In genomic region chr14:76761198-76761848, GRCh38 we compare ENCODE assay signal across 8 cellular contexts. TPM values are rescaled to one million over a fixed set of nuclear protein-coding genes. Genes with fewer than 3 reads are reported as not detected.
DNase-seq lines count a peak whose midpoint lies in the region; ATAC-seq, FAIRE-seq and TF ChIP-seq lines count a peak whose summit lies in the region.

Gene VASH1, plus strand, starts transcription at chr14:76761468. Its CDS starts 1,354 bp downstream, at chr14:76762822.

- no peak for TF ChIP-seq CTCF in SU-DHL-6 (IDR thresholded peaks at IDR 0.05; ENCODE audit: insufficient read depth, low read length, poor library complexity, severe bottlenecking)
- TF ChIP-seq CTCF in left ventricle myocardium inferior (IDR thresholded peaks at IDR 0.05; ENCODE audit: borderline replicate concordance): no peak

- peak within 1 kb of the TSS; percentile 20 for H2AFZ ChIP-seq in SU-DHL-6 (ENCODE audit: low read depth, low read length, severe bottlenecking)

- H3K4me3 ChIP-seq in HUES6 (ENCODE audit: low read depth, low read length) (peak within 1 kb of the TSS; percentile 69), SU-DHL-6 (ENCODE audit: insufficient read depth, low read length, poor library complexity, severe bottlenecking) (peak within 1 kb of the TSS; percentile 55), left ventricle myocardium inferior (peak within 1 kb of the TSS; percentile 93)

- no peaks in the 10 kb centered on the region for H3K79me2 ChIP-seq in SU-DHL-6 (ENCODE audit: insufficient read depth, low read length)

- H3K27ac ChIP-seq in HUES6 (ENCODE audit: low read depth, low read length): no peak within 1 kb of the TSS
- H3K27ac ChIP-seq in SU-DHL-6 (ENCODE audit: low read depth, low read length): no peak within 1 kb of the TSS
- H3K27ac ChIP-seq in left ventricle myocardium inferior (replicated peaks): peak within 1 kb of the TSS; percentile 93

- H3K9ac ChIP-seq in HUES6 (ENCODE audit: low read length) (peak within 1 kb of the TSS; percentile 75), SU-DHL-6 (ENCODE audit: low read length) (peak within 1 kb of the TSS; percentile 48)

- peak; percentile 81 for ATAC-seq in GM21367 (IDR thresholded peaks at IDR 0.05; ENCODE audit: unreplicated experiment)

- H3K4me1 ChIP-seq in HUES6 (ENCODE audit: control insufficient read depth, insufficient read depth, low read length) (peaks cover 6% of the 10 kb centered on the region; the same call in 1 of the 2 replicates), left ventricle myocardium inferior (peaks cover 58% of the 10 kb centered on the region)

- H3K27me3 ChIP-seq in HUES6 (ENCODE audit: control insufficient read depth, insufficient read depth, low read length) (peaks cover 70% of the 10 kb centered on the region), SU-DHL-6 (ENCODE audit: low read length) (no peaks in the 10 kb centered on the region), left ventricle myocardium inferior (ENCODE audit: low read depth) (peaks cover 6% of the 10 kb centered on the region)

- H4K20me1 ChIP-seq in SU-DHL-6 (ENCODE audit: low read depth, low read length): no peaks in the 10 kb centered on the region

- H3F3A ChIP-seq in SU-DHL-6 (ENCODE audit: insufficient read depth): no peaks in the 10 kb centered on the region

- intact Hi-C loops in left ventricle myocardium inferior (cut with micrococcal nuclease) (no loop called here), posterior cingulate gyrus (cut with DNase I) (loop anchor here (2.0 kb wide), 1 partner anchor 51 kb away; no protein-coding TSS in a partner anchor)

- H3K9me2 ChIP-seq in SU-DHL-6 (replicated peaks; ENCODE audit: insufficient read depth, low read length): no peaks in the 10 kb centered on the region

- peak; percentile 92 for DNase-seq in D341Med (ENCODE audit: low spot score)
- peak in 51 of 58 donors; percentile 33 to 82 (median 66) for DNase-seq in anterior cingulate cortex (lab: John Stamatoyannopoulos, UW)
- peak; percentile 82 for DNase-seq in left ventricle myocardium inferior
- DNase-seq in posterior cingulate gyrus: peak; percentile 66 to 97 (median 78)
- peak; percentile 92 for DNase-seq in urothelium cell line (ENCODE audit: low spot score)

- peak; percentile 96 for FAIRE-seq in urothelium cell line (lab: Jason Lieb, UNC)

- H3K36me3 ChIP-seq in HUES6 (ENCODE audit: control insufficient read depth, insufficient read depth, low read length): no peaks in the 10 kb centered on the region
- no peaks in the 10 kb centered on the region for H3K36me3 ChIP-seq in SU-DHL-6 (ENCODE audit: low read length)
- peaks cover 3% of the 10 kb centered on the region for H3K36me3 ChIP-seq in left ventricle myocardium inferior

- H3K4me2 ChIP-seq in SU-DHL-6 (ENCODE audit: low read depth, low read length, poor library complexity, severe bottlenecking): peak within 1 kb of the TSS; percentile 51

- H3K9me3 ChIP-seq in HUES6 (ENCODE audit: control insufficient read depth, insufficient read depth, low read depth, low read length): no peaks in the 10 kb centered on the region
- H3K9me3 ChIP-seq in SU-DHL-6 (ENCODE audit: insufficient read depth, low read length): no peaks in the 10 kb centered on the region
- H3K9me3 ChIP-seq in left ventricle myocardium inferior (replicated peaks): no peaks in the 10 kb centered on the region

RNA-seq across cellular contexts. Expression of gene VASH1, which starts in this region (rescaled TPM):
- 12.4 TPM for total RNA-seq in left ventricle myocardium inferior
